Comparison of ENCODE assay signal across 22 cellular contexts in genomic region chr20:41479113-41479512, GRCh38.
A peak's percentile ranks its signal among the peaks of the same experiment; 100 is the strongest.
DNase-seq lines count a peak whose midpoint lies in the region; ATAC-seq and TF ChIP-seq lines count a peak whose summit lies in the region.
"Had no signal": no experiment of that assay in that cellular context is flagged by ENCODE, and none has a peak within 500 bp of the region (broad histone marks: within the 10 kb centered on the region; RNA-seq: fewer than 3 reads in every experiment).

No MANE protein-coding gene starts in this region.

- H3K9me3 Mint-ChIP-seq in activated naive CD4-positive, alpha-beta T cell treated with anti-CD3 and anti-CD28 coated beads for 36 hours: peaks cover 4% of the 10 kb centered on the region
- no peaks in the 10 kb centered on the region for H3K9me3 Mint-ChIP-seq in activated T-helper 1 cell treated with anti-CD3 and anti-CD28 coated beads, Interleukin-12 subunit alpha, Interleukin-12 subunit beta, Interleukin-2, Interleukin-4 antibody, amounts not matched to agents 30 ng/mL and 10 ng/mL and 1 ng/mL, durations not matched to agents 14 hours and 24 hours and 36 hours
- no peaks in the 10 kb centered on the region for H3K9me3 Mint-ChIP-seq in naive thymus-derived CD8-positive, alpha-beta T cell
- H3K9me3 Mint-ChIP-seq: IgD-negative memory B cell had no signal

- no peak for DNase-seq in activated naive CD4-positive, alpha-beta T cell treated with anti-CD3 and anti-CD28 coated beads for 36 hours
- DNase-seq in activated naive CD4-positive, alpha-beta T cell (lab: John Stamatoyannopoulos, UW): no peak
- no peak for DNase-seq in activated T-helper 1 cell treated with anti-CD3 and anti-CD28 coated beads, Interleukin-12 subunit alpha, Interleukin-12 subunit beta, Interleukin-2, Interleukin-4 antibody, amounts not matched to agents 30 ng/mL and 10 ng/mL and 1 ng/mL, durations not matched to agents 14 hours and 24 hours and 36 hours (ENCODE audit: low spot score)
- DNase-seq in naive thymus-derived CD8-positive, alpha-beta T cell: no peak
- DNase-seq in Ammon's horn (ENCODE audit: low spot score) (no peak), A172 (ENCODE audit: low spot score) (no peak)
- DNase-seq: ACHN; DMS53; GDM1; GOT3; NCI-H1105 treated with DMSO at 0.1 percent for 48 hours; NCI-H2029 treated with DMSO at 0.1 percent for 48 hours; NCI-H345; NCI-H524; NCI-H774; NK-92 treated with Interleukin-12 subunit alpha and Interleukin-12 subunit beta, amount 100 ng/mL, for 24 hours; SIG-M5 had no signal

- peaks cover 16% of the 10 kb centered on the region for H3K36me3 Mint-ChIP-seq in activated naive CD4-positive, alpha-beta T cell treated with anti-CD3 and anti-CD28 coated beads for 36 hours (ENCODE audit: low read depth)
- H3K36me3 Mint-ChIP-seq in activated T-helper 1 cell treated with anti-CD3 and anti-CD28 coated beads, Interleukin-12 subunit alpha, Interleukin-12 subunit beta, Interleukin-2, Interleukin-4 antibody, amounts not matched to agents 30 ng/mL and 10 ng/mL and 1 ng/mL, durations not matched to agents 14 hours and 24 hours and 36 hours (ENCODE audit: low read depth): peaks cover 30% of the 10 kb centered on the region
- peaks cover 4 to 63% (median 35%) of the 10 kb centered on the region in 3 donors for H3K36me3 Mint-ChIP-seq in naive thymus-derived CD8-positive, alpha-beta T cell

- H3K27ac Mint-ChIP-seq in activated naive CD4-positive, alpha-beta T cell treated with anti-CD3 and anti-CD28 coated beads for 36 hours: peak overlapping the region; percentile 47
- peak overlapping the region; percentile 8 for H3K27ac Mint-ChIP-seq in activated T-helper 1 cell treated with anti-CD3 and anti-CD28 coated beads, Interleukin-12 subunit alpha, Interleukin-12 subunit beta, Interleukin-2, Interleukin-4 antibody, amounts not matched to agents 30 ng/mL and 10 ng/mL and 1 ng/mL, durations not matched to agents 14 hours and 24 hours and 36 hours
- H3K27ac Mint-ChIP-seq in naive thymus-derived CD8-positive, alpha-beta T cell: peak overlapping the region; percentile 61 to 92 (median 82)

- H3K4me3 ChIP-seq in HEK293 (ENCODE audit: low read depth, low read length): no peak overlapping the region
- H3K4me3 ChIP-seq: BLaER1 treated with 17β-estradiol and CSF1 and Interleukin-3, amounts not matched to agents 10 nM and 100 nM had no signal

- peaks cover 9% of the 10 kb centered on the region for H3K4me1 ChIP-seq in HEK293 (ENCODE audit: control insufficient read depth, insufficient read depth, low read length)

- H3K36me3 ChIP-seq in HEK293 (ENCODE audit: control insufficient read depth in 2 of 2, insufficient read depth in 1 of 2, low read length in 2 of 2): peaks cover 10 to 41% of the 10 kb centered on the region in 2 experiments

- H3K27me3 Mint-ChIP-seq in activated naive CD4-positive, alpha-beta T cell treated with anti-CD3 and anti-CD28 coated beads for 36 hours (ENCODE audit: low read depth): no peaks in the 10 kb centered on the region
- peaks cover 1% of the 10 kb centered on the region for H3K27me3 Mint-ChIP-seq in activated T-helper 1 cell treated with anti-CD3 and anti-CD28 coated beads, Interleukin-12 subunit alpha, Interleukin-12 subunit beta, Interleukin-2, Interleukin-4 antibody, amounts not matched to agents 30 ng/mL and 10 ng/mL and 1 ng/mL, durations not matched to agents 14 hours and 24 hours and 36 hours (ENCODE audit: insufficient read depth)
- H3K27me3 Mint-ChIP-seq in naive thymus-derived CD8-positive, alpha-beta T cell: no peaks in the 10 kb centered on the region
- H3K27me3 Mint-ChIP-seq: IgD-negative memory B cell had no signal

- H3K4me3 Mint-ChIP-seq in activated naive CD4-positive, alpha-beta T cell treated with anti-CD3 and anti-CD28 coated beads for 36 hours: no peak overlapping the region
- H3K4me3 Mint-ChIP-seq in activated T-helper 1 cell treated with anti-CD3 and anti-CD28 coated beads, Interleukin-12 subunit alpha, Interleukin-12 subunit beta, Interleukin-2, Interleukin-4 antibody, amounts not matched to agents 30 ng/mL and 10 ng/mL and 1 ng/mL, durations not matched to agents 14 hours and 24 hours and 36 hours: no peak overlapping the region
- H3K4me3 Mint-ChIP-seq in naive thymus-derived CD8-positive, alpha-beta T cell: peak overlapping the region in 3 of 10 donors; percentile 1 to 56 (median 28)
- H3K4me3 Mint-ChIP-seq: IgD-negative memory B cell had no signal

- H3K9me3 ChIP-seq in HEK293 (ENCODE audit: control insufficient read depth, insufficient read depth, low read depth, low read length): no peaks in the 10 kb centered on the region

- TF ChIP-seq CTCF in HEK293 (tag by site-specific recombination; IDR thresholded peaks at IDR 0.05): no peak

- ATAC-seq in naive thymus-derived CD8-positive, alpha-beta T cell: no peak
- ATAC-seq: HCT116, Panc1 had no signal

- POLR2A ChIA-PET in HEK293 (lab: Yijun Ruan, JAX): no interaction called here
- POLR2A ChIA-PET in naive thymus-derived CD8-positive, alpha-beta T cell (lab: Charles Lee): no interaction called here

- CTCF ChIA-PET in activated naive CD4-positive, alpha-beta T cell treated with anti-CD3 and anti-CD28 coated beads for 36 hours (lab: Charles Lee): interaction anchor here (1.2 kb wide), 1 partner anchor 141 kb away, joined by 3 read pairs; no protein-coding TSS in a partner anchor
- CTCF ChIA-PET in HEK293 (lab: Yijun Ruan, JAX): interaction anchor here (1.2 kb wide), 1 partner anchor 15 kb away, joined by 5 read pairs; no protein-coding TSS in a partner anchor

- peaks cover 23% of the 10 kb centered on the region for H3K4me1 Mint-ChIP-seq in activated naive CD4-positive, alpha-beta T cell treated with anti-CD3 and anti-CD28 coated beads for 36 hours (ENCODE audit: low read depth)
- peaks cover 37% of the 10 kb centered on the region for H3K4me1 Mint-ChIP-seq in activated T-helper 1 cell treated with anti-CD3 and anti-CD28 coated beads, Interleukin-12 subunit alpha, Interleukin-12 subunit beta, Interleukin-2, Interleukin-4 antibody, amounts not matched to agents 30 ng/mL and 10 ng/mL and 1 ng/mL, durations not matched to agents 14 hours and 24 hours and 36 hours (ENCODE audit: low read depth)
- H3K4me1 Mint-ChIP-seq in naive thymus-derived CD8-positive, alpha-beta T cell: peaks cover 21 to 30% (median 29%) of the 10 kb centered on the region in 4 donors

- no peak overlapping the region for H3K27ac ChIP-seq in HEK293 (ENCODE audit: extremely low read depth, low read depth, low read length)

- intact Hi-C loops in activated naive CD4-positive, alpha-beta T cell treated with anti-CD3 and anti-CD28 coated beads for 36 hours (cut with micrococcal nuclease): no loop called here
- intact Hi-C loops in activated T-helper 1 cell treated with anti-CD3 and anti-CD28 coated beads, Interleukin-12 subunit alpha, Interleukin-12 subunit beta, Interleukin-2, Interleukin-4 antibody, amounts not matched to agents 30 ng/mL and 10 ng/mL and 1 ng/mL, durations not matched to agents 14 hours and 24 hours and 36 hours (cut with micrococcal nuclease): no loop called here

TF ChIP-seq in HEK293, 187 proteins besides CTCF, POLR2A, EP300 and RAD21:
- peak; percentile 99 for TF ChIP-seq ZNF558 (tag by site-specific recombination; IDR thresholded peaks at IDR 0.05)
- no peak for TF ChIP-seq KLF1 (tag by site-specific recombination; IDR thresholded peaks at IDR 0.05)

Comparison
In these comparisons a context has a peak if more than half of its experiments do, and no peak if none do; other contexts are left out.
1. H3K27ac Mint-ChIP-seq: peak in every context shown above with its lines; median percentile 82 in naive thymus-derived CD8-positive, alpha-beta T cell; 47 in activated naive CD4-positive, alpha-beta T cell treated with anti-CD3 and anti-CD28 coated beads for 36 hours; 8 in activated T-helper 1 cell treated with anti-CD3 and anti-CD28 coated beads, Interleukin-12 subunit alpha, Interleukin-12 subunit beta, Interleukin-2, Interleukin-4 antibody, amounts not matched to agents 30 ng/mL and 10 ng/mL and 1 ng/mL, durations not matched to agents 14 hours and 24 hours and 36 hours.